ENCODE assay signal across 15 cellular contexts in the genomic region with DNA sequence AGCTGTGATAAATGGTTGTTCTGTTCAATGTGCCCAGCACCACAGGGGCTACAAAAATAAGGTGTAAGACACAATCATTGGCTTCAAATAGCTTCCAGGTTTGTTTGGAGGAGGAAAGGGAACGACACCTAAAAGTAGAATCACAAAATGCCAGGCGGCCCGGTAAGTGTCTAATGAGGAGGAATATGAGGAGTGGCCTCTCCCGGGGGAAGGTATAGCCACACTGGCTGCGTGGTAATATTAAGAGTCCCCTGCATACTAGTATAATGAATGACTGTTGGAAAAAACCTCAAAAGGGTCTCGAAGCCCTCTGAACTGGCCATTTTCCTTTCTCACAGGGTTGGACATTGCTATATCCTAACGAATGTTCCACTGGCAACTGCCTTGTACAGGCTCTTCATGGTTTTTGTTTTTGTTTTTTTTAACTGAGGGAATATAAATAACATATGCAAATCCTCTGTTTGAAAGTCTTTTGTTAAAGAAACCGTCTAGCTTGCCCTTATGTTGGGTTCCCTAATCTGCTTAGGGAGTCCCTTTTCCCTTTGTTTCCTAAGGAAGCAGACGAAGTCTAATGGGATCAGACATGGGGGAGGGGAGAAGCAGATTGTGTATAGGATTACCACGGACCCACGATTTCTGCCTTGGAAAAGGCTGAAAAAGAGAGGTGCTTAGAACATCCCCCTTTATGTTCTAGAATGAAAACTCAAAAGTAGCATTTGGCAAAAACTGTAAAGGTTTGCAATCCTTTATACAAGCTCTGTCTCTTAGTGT.
DNase-seq lines count a peak whose midpoint lies in the region; ATAC-seq lines count a peak whose summit lies in the region.
"Had no signal": no experiment of that assay in that cellular context is flagged by ENCODE, and none has a peak within 500 bp of the region (broad histone marks: within the 10 kb centered on the region; RNA-seq: fewer than 3 reads in every experiment).

No MANE protein-coding gene starts in this region.

- H3K9ac ChIP-seq in NT2/D1 (ENCODE audit: insufficient read length, low read depth), result no peak overlapping the region
- H3K9ac ChIP-seq in iPS-20b (ENCODE audit: low read depth, low read length), result no peak overlapping the region
- H3K9ac ChIP-seq: KMS-11 had no signal

- ATAC-seq in GM21717 (IDR thresholded peaks at IDR 0.05; ENCODE audit: unreplicated experiment) (no peak), HG02970 (IDR thresholded peaks at IDR 0.05; ENCODE audit: low FRiP score, unreplicated experiment) (no peak)
- ATAC-seq: HCT116, Panc1, Right ventricle myocardium inferior had no signal

- H3K9me3 ChIP-seq in NT2/D1 (ENCODE audit: insufficient read depth, low read length) (no peaks in the 10 kb centered on the region), iPS-20b (ENCODE audit: insufficient read depth, low read depth, low read length) (no peaks in the 10 kb centered on the region)

- H3K4me3 ChIP-seq in NT2/D1 (ENCODE audit: insufficient read length, low read depth) (no peak overlapping the region), iPS-20b (ENCODE audit: low read length) (0 out of 2 replicates have a peak overlapping the region, but pooled peaks have one; percentile 3)

- H3K4me1 ChIP-seq in NT2/D1 (ENCODE audit: insufficient read depth, insufficient read length), result no peaks in the 10 kb centered on the region
- H3K4me1 ChIP-seq in iPS-20b (ENCODE audit: insufficient read depth, low read length), result peaks cover 7% of the 10 kb centered on the region

- DNase-seq in NCI-H2171 (lab: John Stamatoyannopoulos, UW), result peak; percentile 27
- peak; percentile 46 for DNase-seq in NT2/D1 (ENCODE audit: low read depth, low spot score)
- DNase-seq in stimulated activated CD4-positive, alpha-beta T cell treated with anti-CD3 and anti-CD28 coated beads, Interleukin-1b, Interleukin-23, amount 100 ng/mL, for 48 hours, result no peak
- DNase-seq in HuH-7.5 (ENCODE audit: low spot score), result no peak
- DNase-seq: COR-L47, NCI-H1092, NCI-H187 had no signal

- H3K27ac ChIP-seq in iPS-20b (ENCODE audit: low read length), result no peak overlapping the region
- H3K27ac ChIP-seq: C4-2B, KMS-11 had no signal

- peaks cover 42% of the 10 kb centered on the region for H3K27me3 ChIP-seq in NT2/D1 (ENCODE audit: insufficient read depth, insufficient read length)
- peaks cover 74% of the 10 kb centered on the region for H3K27me3 ChIP-seq in iPS-20b (ENCODE audit: insufficient read depth, low read length)

- H3K36me3 ChIP-seq in NT2/D1 (ENCODE audit: insufficient read depth, insufficient read length, low read length) (no peaks in the 10 kb centered on the region), iPS-20b (ENCODE audit: insufficient read depth, low read depth, low read length) (no peaks in the 10 kb centered on the region)

Comparison
In these comparisons a context has a peak if more than half of its experiments do, and no peak if none do; other contexts are left out.
1. DNase-seq: peak in NCI-H2171 (single experiment) and NT2/D1 (single experiment); none in stimulated activated CD4-positive, alpha-beta T cell treated with anti-CD3 and anti-CD28 coated beads, Interleukin-1b, Interleukin-23, amount 100 ng/mL, for 48 hours (single experiment) and HuH-7.5 (single experiment).